8 cellular contexts compared by ENCODE assay signal in the genomic region with DNA sequence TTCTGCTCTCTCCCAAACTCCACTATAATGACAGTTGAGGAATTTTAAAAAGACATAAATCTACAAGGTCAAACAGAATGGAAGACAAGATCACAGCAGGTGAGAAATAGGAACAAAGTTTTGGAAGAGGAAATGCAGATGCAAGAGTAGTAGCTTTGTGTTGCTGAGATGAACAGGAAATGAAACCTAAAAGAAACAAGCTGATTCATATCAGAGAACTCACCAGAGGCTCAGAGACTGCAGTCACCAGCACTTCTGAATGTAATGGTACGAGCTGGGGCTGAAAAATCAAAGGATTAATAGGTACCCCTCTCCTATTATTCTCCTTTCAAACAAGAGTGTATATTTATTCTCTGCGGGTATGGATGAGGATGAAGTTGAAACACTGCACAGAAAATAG.
DNase-seq lines count a peak whose midpoint lies in the region; ATAC-seq and TF ChIP-seq lines count a peak whose summit lies in the region.

No MANE protein-coding gene starts in this region.

- peak overlapping the region; percentile 41 for H3K4me3 Mint-ChIP-seq in activated T-cell treated with anti-CD3 and anti-CD28 coated beads, Interleukin-2, amount 50 U/mL, for 24 hours

- intact Hi-C loops in OCI-LY7 (cut with micrococcal nuclease; ENCODE audit: unreplicated experiment): no loop called here

- H4K20me1 ChIP-seq in OCI-LY7 (ENCODE audit: insufficient read depth, low read length): no peaks in the 10 kb centered on the region

- H3K79me2 ChIP-seq in OCI-LY7 (ENCODE audit: insufficient read depth, low read depth, low read length): peaks cover 30% of the 10 kb centered on the region; the same call in 1 of the 2 replicates

- peak overlapping the region; percentile 54 for H3K4me3 ChIP-seq in OCI-LY7 (ENCODE audit: low read depth, low read length, poor library complexity, severe bottlenecking)

- H3K27ac Mint-ChIP-seq in activated T-cell treated with anti-CD3 and anti-CD28 coated beads, Interleukin-2, amount 50 U/mL, for 24 hours: peak overlapping the region; percentile 91

- peaks cover 15% of the 10 kb centered on the region for H3K36me3 Mint-ChIP-seq in activated T-cell treated with anti-CD3 and anti-CD28 coated beads, Interleukin-2, amount 50 U/mL, for 24 hours (ENCODE audit: low read depth)

- BruUV-seq in OCI-LY7 (replicated peaks; lab: Mats Ljungman, UMichigan): no TSS peak

- no peak for TF ChIP-seq CTCF in OCI-LY7 (conservative IDR thresholded peaks at IDR 0.05; ENCODE audit: low read length)

- peak overlapping the region; percentile 89 for H3K4me2 ChIP-seq in OCI-LY7 (ENCODE audit: low read length)

- H3K27ac ChIP-seq in OCI-LY7 (ENCODE audit: low read depth, low read length, poor library complexity, severe bottlenecking): peak overlapping the region; percentile 88

- H3K27me3 Mint-ChIP-seq in activated T-cell treated with anti-CD3 and anti-CD28 coated beads, Interleukin-2, amount 50 U/mL, for 24 hours: no peaks in the 10 kb centered on the region

- peaks cover 19% of the 10 kb centered on the region; the same call in 1 of the 2 replicates for H3K9me3 ChIP-seq in OCI-LY7 (ENCODE audit: low read length)

- no peaks in the 10 kb centered on the region for H3K9me2 ChIP-seq in OCI-LY7 (ENCODE audit: insufficient read depth, low read length)

- CTCF ChIA-PET in OCI-LY7 (lab: Charles Lee; ENCODE audit: unreplicated experiment): interaction anchor here (0.7 kb wide), 1 partner anchor 20 kb away, joined by 3 read pairs; no protein-coding TSS in a partner anchor

- H3K36me3 ChIP-seq in OCI-LY7 (ENCODE audit: insufficient read depth, low read length): peaks cover 18% of the 10 kb centered on the region

- POLR2A ChIA-PET in OCI-LY7 (lab: Charles Lee): interaction anchor here (0.6 to 2.5 kb wide), 18 partner anchors 9 to 1363 kb away, joined by 3 to 22 read pairs (median 4); no protein-coding TSS in a partner anchor

- peaks cover 62% of the 10 kb centered on the region for H3K4me1 Mint-ChIP-seq in activated T-cell treated with anti-CD3 and anti-CD28 coated beads, Interleukin-2, amount 50 U/mL, for 24 hours (ENCODE audit: low read depth)

- peaks cover 71% of the 10 kb centered on the region for H3K4me1 ChIP-seq in OCI-LY7 (ENCODE audit: insufficient read depth, low read length, poor library complexity, severe bottlenecking)

- H2AFZ ChIP-seq in OCI-LY7 (ENCODE audit: low read length): peak overlapping the region; percentile 28; the same call in 1 of the 2 replicates

- ATAC-seq in HG02763 (IDR thresholded peaks at IDR 0.05; ENCODE audit: unreplicated experiment): peak; percentile 93

- peaks cover 6% of the 10 kb centered on the region for H3K9me3 Mint-ChIP-seq in activated T-cell treated with anti-CD3 and anti-CD28 coated beads, Interleukin-2, amount 50 U/mL, for 24 hours

- DNase-seq in activated T-cell treated with anti-CD3 and anti-CD28 coated beads, Interleukin-2, amount 50 U/mL, for 24 hours: no peak
- no peak for DNase-seq in activated T-cell treated with anti-CD3 and anti-CD28 coated beads, Interleukin-2, amount 50 U/mL, for 1 hour
- peak; percentile 78 for DNase-seq in OCI-LY7 (ENCODE audit: low spot score)
- DNase-seq in pons (ENCODE audit: low spot score): peak; percentile 17
- DNase-seq in HK-2 (ENCODE audit: unreplicated experiment): no peak
- DNase-seq in NCI-H2196 (lab: John Stamatoyannopoulos, UW; ENCODE audit: unreplicated experiment): no peak
- DNase-seq in iPS-NIHi7 (ENCODE audit: extremely low spot score): no peak

Comparison
In these comparisons a context has a peak if more than half of its experiments do, and no peak if none do; other contexts are left out.
1. DNase-seq: peak in OCI-LY7 (single experiment) and pons (single experiment); none in activated T-cell treated with anti-CD3 and anti-CD28 coated beads, Interleukin-2, amount 50 U/mL, for 24 hours (single experiment), activated T-cell treated with anti-CD3 and anti-CD28 coated beads, Interleukin-2, amount 50 U/mL, for 1 hour (single experiment), HK-2 (single experiment), NCI-H2196 (single experiment) and iPS-NIHi7 (single experiment).